Comparison of ENCODE assay signal across 1 cellular context in the genomic region with DNA sequence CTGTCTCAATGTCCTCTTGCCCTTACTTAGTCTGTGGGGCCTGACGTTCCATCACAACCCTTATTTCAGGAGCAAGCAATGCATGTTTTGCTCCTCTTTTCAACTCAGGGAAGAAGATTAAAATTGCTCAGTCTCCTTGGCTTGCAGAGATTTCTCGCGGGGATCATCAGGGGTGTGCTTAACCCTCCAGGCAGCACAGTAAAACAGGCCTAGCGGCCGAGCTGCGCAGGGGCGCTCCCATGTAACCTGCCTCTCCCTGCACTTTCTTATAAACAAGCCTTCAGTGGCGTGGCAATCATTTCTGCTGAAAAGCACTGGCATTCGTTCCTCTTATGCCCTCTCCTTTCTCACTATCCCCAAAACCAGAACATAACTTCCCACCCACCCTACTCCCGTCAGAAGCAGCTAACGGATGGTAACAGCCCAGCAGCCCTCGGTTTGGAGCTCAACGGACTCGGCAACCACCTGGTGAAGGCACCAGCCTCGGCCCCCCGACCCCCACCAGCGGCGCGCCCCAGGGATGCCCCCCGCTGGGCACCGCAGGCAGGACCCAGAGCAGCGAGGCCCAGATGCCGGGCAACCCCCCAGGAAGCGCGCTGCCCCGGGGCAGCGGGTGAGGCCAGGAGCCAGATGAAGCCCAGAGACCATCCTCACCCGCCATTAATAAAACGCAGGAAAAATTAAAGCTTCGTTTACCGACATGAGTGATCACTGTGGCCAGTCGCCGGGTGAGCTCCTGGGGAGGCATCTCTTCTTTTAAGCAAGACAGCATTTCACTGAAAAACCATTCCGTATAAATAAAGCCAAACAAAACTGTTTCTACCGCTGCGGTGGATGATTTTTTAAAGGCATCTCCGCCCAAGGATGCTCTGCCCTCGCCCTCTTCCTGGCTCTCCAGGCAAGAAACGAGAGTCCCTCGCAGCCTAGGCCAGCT.
TF ChIP-seq lines count a peak whose summit lies in the region.

No MANE protein-coding gene starts in this region.

TF ChIP-seq in A549, 52 proteins besides CTCF, POLR2A, EP300 and RAD21 (continued from another document):
- no peak for TF ChIP-seq SREBF2 (IDR thresholded peaks at IDR 0.05)
- TF ChIP-seq HEYL (CRISPR knock-in tag; IDR thresholded peaks at IDR 0.05) = no peak
- no peak for TF ChIP-seq HOXB5 (CRISPR knock-in tag; IDR thresholded peaks at IDR 0.05)
- TF ChIP-seq, protein P1, sequence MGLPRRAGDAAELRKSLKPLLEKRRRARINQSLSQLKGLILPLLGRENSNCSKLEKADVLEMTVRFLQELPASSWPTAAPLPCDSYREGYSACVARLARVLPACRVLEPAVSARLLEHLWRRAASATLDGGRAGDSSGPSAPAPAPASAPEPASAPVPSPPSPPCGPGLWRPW (IDR thresholded peaks at IDR 0.05) = no peak
- no peak for TF ChIP-seq CBX8 (IDR thresholded peaks at IDR 0.05)
- TF ChIP-seq, protein P2, sequence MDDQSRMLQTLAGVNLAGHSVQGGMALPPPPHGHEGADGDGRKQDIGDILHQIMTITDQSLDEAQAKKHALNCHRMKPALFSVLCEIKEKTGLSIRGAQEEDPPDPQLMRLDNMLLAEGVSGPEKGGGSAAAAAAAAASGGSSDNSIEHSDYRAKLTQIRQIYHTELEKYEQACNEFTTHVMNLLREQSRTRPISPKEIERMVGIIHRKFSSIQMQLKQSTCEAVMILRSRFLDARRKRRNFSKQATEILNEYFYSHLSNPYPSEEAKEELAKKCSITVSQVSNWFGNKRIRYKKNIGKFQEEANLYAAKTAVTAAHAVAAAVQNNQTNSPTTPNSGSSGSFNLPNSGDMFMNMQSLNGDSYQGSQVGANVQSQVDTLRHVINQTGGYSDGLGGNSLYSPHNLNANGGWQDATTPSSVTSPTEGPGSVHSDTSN (IDR thresholded peaks at IDR 0.05) = no peak
